ENCODE assay signal across 8 cellular contexts in the genomic region with DNA sequence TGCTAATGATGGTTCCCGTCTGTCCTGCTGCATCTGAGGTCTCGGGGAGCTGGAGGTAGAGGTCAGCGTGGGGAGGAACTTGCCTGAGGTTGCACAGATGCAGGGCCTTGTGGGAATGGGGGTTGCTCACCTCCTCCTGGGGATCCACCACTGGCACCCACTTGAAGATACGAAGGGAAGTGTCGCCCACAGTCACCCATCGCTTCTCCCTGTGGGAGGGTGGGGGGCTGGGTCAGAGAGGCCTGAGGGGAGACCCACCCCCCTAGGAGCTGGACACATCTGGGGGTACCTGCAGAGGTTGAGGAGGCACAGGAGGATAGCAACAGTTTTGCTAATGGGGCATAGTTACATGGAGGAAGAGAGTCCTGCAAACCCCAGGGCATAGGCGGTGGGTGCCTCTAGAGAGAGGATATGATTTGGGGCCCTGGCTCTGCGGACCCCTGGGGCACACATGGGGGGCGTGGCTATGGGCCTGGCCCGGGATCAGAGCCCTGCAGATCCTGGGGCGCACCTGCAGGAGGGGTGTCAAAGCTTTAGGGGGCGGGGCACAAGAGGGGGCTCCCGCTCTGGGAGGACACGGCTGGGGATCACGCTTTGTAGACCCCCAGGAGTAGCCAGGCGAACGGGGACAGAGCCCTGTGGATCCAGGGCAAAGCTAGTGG. TPM values are rescaled to one million over a fixed set of nuclear protein-coding genes. Genes with fewer than 3 reads are reported as not detected.
DNase-seq lines count a peak whose midpoint lies in the region; ATAC-seq and TF ChIP-seq lines count a peak whose summit lies in the region.

No MANE protein-coding gene starts in this region.

- no peaks in the 10 kb centered on the region for H3K27me3 ChIP-seq in left ventricle myocardium inferior (ENCODE audit: low read depth)
- H3K27me3 ChIP-seq in mononuclear cell (ENCODE audit: insufficient read depth, low read length): no peaks in the 10 kb centered on the region

- H3K9me3 ChIP-seq in left ventricle myocardium inferior (replicated peaks) (no peaks in the 10 kb centered on the region), mononuclear cell (ENCODE audit: low read depth, low read length) (no peaks in the 10 kb centered on the region)

- no peak for TF ChIP-seq CTCF in left ventricle myocardium inferior (IDR thresholded peaks at IDR 0.05; ENCODE audit: borderline replicate concordance)
- no peak for TF ChIP-seq CTCF in cardiac fibroblast (IDR thresholded peaks at IDR 0.05; ENCODE audit: low read depth, low read length)

- H3K4me1 ChIP-seq in left ventricle myocardium inferior (peaks cover 52% of the 10 kb centered on the region), mononuclear cell (ENCODE audit: insufficient read depth, low read length) (peaks cover 42% of the 10 kb centered on the region)

- peak overlapping the region; percentile 98 for H3K27ac ChIP-seq in left ventricle myocardium inferior (replicated peaks)

- ATAC-seq in HG02840 (IDR thresholded peaks at IDR 0.05; ENCODE audit: low FRiP score, unreplicated experiment) (no peak), HG03469 (IDR thresholded peaks at IDR 0.05; ENCODE audit: unreplicated experiment) (no peak)

- peaks cover 37% of the 10 kb centered on the region for H3K36me3 ChIP-seq in left ventricle myocardium inferior

- peak overlapping the region; percentile 93 for H3K4me3 ChIP-seq in left ventricle myocardium inferior
- H3K4me3 ChIP-seq in cardiac fibroblast (replicated peaks in 1 of 2; ENCODE audit: low read depth in 2 of 2, low read length in 2 of 2): peak overlapping the region; percentile 77 to 87
- H3K4me3 ChIP-seq in mononuclear cell (ENCODE audit: low read length): peak overlapping the region; percentile 58

- intact Hi-C loops in left ventricle myocardium inferior (cut with micrococcal nuclease) (no loop called here), cardiac septum (cut with DNase I) (loop anchor here (5.0 kb wide), 1 partner anchor 106 kb away; a partner anchor contains a TSS)

- DNase-seq in left ventricle myocardium inferior (no peak), cardiac septum (ENCODE audit: low spot score) (no peak), M059J (ENCODE audit: low read depth) (peak; percentile 12), cardiac fibroblast (ENCODE audit: low read depth in 2 of 2) (no peak), NCI-H2029 (lab: John Stamatoyannopoulos, UW) (no peak)

RNA-seq across cellular contexts. Expression of a gene that starts 0.7 kb away (rescaled TPM):
- total RNA-seq in left ventricle myocardium inferior (25.2 TPM), cardiac septum (27.6 TPM), mononuclear cell (17.0 TPM)
- 33.6 and 34.7 TPM in 2 replicates for total RNA-seq in M059J (2014; rRNA removed; shearing (Covaris generic))

RNA-seq across cellular contexts. Expression of a gene that starts 3.2 kb away (rescaled TPM):
- total RNA-seq in left ventricle myocardium inferior (9.6 TPM), cardiac septum (17.7 TPM), mononuclear cell (0.21 TPM)
- 0.42 TPM in 1 of 2 replicates, not detected in the other for total RNA-seq in M059J (2014; rRNA removed; shearing (Covaris generic))

RNA-seq across cellular contexts. Expression of a gene that starts 30.2 kb away (rescaled TPM):
- 6.3 TPM for total RNA-seq in left ventricle myocardium inferior
- 8.0 TPM for total RNA-seq in cardiac septum
- 10.5 and 16.8 TPM in 2 replicates for total RNA-seq in M059J (2014; rRNA removed; shearing (Covaris generic))
- 5.4 TPM for total RNA-seq in mononuclear cell

RNA-seq across cellular contexts. Expression of a gene that starts 55.7 kb away (rescaled TPM):
- total RNA-seq in left ventricle myocardium inferior (12.2 TPM), cardiac septum (9.5 TPM), mononuclear cell (11.3 TPM)
- 46.0 and 58.5 TPM in 2 replicates for total RNA-seq in M059J (2014; rRNA removed; shearing (Covaris generic))
